Comparison of ENCODE assay signal across 21 cellular contexts in genomic region chr9:35835766-35836165, GRCh38. TPM values are rescaled to one million over a fixed set of nuclear protein-coding genes. Genes with fewer than 3 reads are reported as not detected.
"Had no signal": no experiment of that assay in that cellular context is flagged by ENCODE, and none has a peak within 500 bp of the region (broad histone marks: within the 10 kb centered on the region; RNA-seq: fewer than 3 reads in every experiment).

No MANE protein-coding gene starts in this region.

- H3K9ac ChIP-seq: parathyroid adenoma had no signal

- H3K36me3 ChIP-seq: brain microvascular endothelial cell, esophagus squamous epithelium, left lung, right atrium auricular region, spleen had no signal

- H3K27ac Mint-ChIP-seq: activated B cell treated with CpG ODN at 0.5 μM for 24 hours; activated CD4-positive, alpha-beta T cell treated with anti-CD3 and anti-CD28 coated beads, Interleukin-2, amount 10 ng/mL, durations not matched to agents 7 days and 5 days; activated naive CD4-positive, alpha-beta T cell treated with anti-CD3 and anti-CD28 coated beads, Interleukin-2, amount 50 U/mL, for 24 hours; memory B cell had no signal

- H3K27me3 Mint-ChIP-seq: activated B cell treated with CpG ODN at 0.5 μM for 24 hours; activated CD4-positive, alpha-beta T cell treated with anti-CD3 and anti-CD28 coated beads, Interleukin-2, amount 10 ng/mL, durations not matched to agents 7 days and 5 days; activated naive CD4-positive, alpha-beta T cell treated with anti-CD3 and anti-CD28 coated beads, Interleukin-2, amount 50 U/mL, for 24 hours; memory B cell had no signal

- DNase-seq: activated B cell treated with CpG ODN at 0.5 μM for 24 hours; activated effector memory CD4-positive, alpha-beta T cell treated with Interleukin-2 at 50 U/mL for 16 hours; brain microvascular endothelial cell; esophagus squamous epithelium; foreskin fibroblast; left lung; spleen; stimulated activated CD4-positive, alpha-beta T cell treated with anti-CD3 and anti-CD28 coated beads, Interleukin-2, amount 100 ng/mL, for 24 hours; stimulated activated naive CD4-positive, alpha-beta T cell treated with Interleukin-2 at 50 U/mL for 16 hours; testis had no signal

- H3K27me3 ChIP-seq: brain microvascular endothelial cell, right atrium auricular region, testis had no signal

- H3K36me3 Mint-ChIP-seq: activated naive CD4-positive, alpha-beta T cell treated with anti-CD3 and anti-CD28 coated beads, Interleukin-2, amount 50 U/mL, for 24 hours; memory B cell had no signal

- H3K4me3 ChIP-seq: esophagus squamous epithelium, left lung, right atrium auricular region, spleen, testis had no signal

- FAIRE-seq: islet of Langerhans had no signal

- H3K9me3 Mint-ChIP-seq: activated B cell treated with CpG ODN at 0.5 μM for 24 hours; activated CD4-positive, alpha-beta T cell treated with anti-CD3 and anti-CD28 coated beads, Interleukin-2, amount 10 ng/mL, durations not matched to agents 7 days and 5 days; activated naive CD4-positive, alpha-beta T cell treated with anti-CD3 and anti-CD28 coated beads, Interleukin-2, amount 50 U/mL, for 24 hours; memory B cell had no signal

- H3K9me3 ChIP-seq: esophagus squamous epithelium, left lung, right atrium auricular region, spleen, testis had no signal

- H3K27ac ChIP-seq: brain microvascular endothelial cell, esophagus squamous epithelium, left lung, parathyroid adenoma, right atrium auricular region, testis had no signal

- H3K4me3 Mint-ChIP-seq: activated B cell treated with CpG ODN at 0.5 μM for 24 hours; activated CD4-positive, alpha-beta T cell treated with anti-CD3 and anti-CD28 coated beads, Interleukin-2, amount 10 ng/mL, durations not matched to agents 7 days and 5 days; activated naive CD4-positive, alpha-beta T cell treated with anti-CD3 and anti-CD28 coated beads, Interleukin-2, amount 50 U/mL, for 24 hours; memory B cell had no signal

RNA-seq across cellular contexts. Expression of gene FAM221B, which starts 7.2 kb away (rescaled TPM):
- total RNA-seq: activated B cell treated with CpG ODN at 0.5 μM for 24 hours; activated CD4-positive, alpha-beta T cell treated with anti-CD3 and anti-CD28 coated beads, Interleukin-2, amount 10 ng/mL, durations not matched to agents 7 days and 5 days; activated CD8-positive, alpha-beta memory T cell treated with anti-CD3 and anti-CD28 coated beads for 36 hours; cerebellum; esophagus squamous epithelium; left lung; right atrium auricular region; spleen; T-helper 1 cell treated with Interleukin-12 subunit alpha and Interleukin-12 subunit beta and Interleukin-4 antibody, amounts not matched to agents 30 ng/mL and 1 ng/mL, for 36 hours had no signal
- polyA plus RNA-seq: spleen, urinary bladder had no signal

RNA-seq across cellular contexts. Expression of gene SPAG8, which starts 23.7 kb away (rescaled TPM):
- total RNA-seq: esophagus squamous epithelium had no signal

RNA-seq across cellular contexts. Expression of gene OR13J1, which starts 34.4 kb away (rescaled TPM):
- total RNA-seq: activated B cell treated with CpG ODN at 0.5 μM for 24 hours; activated CD4-positive, alpha-beta T cell treated with anti-CD3 and anti-CD28 coated beads, Interleukin-2, amount 10 ng/mL, durations not matched to agents 7 days and 5 days; activated CD8-positive, alpha-beta memory T cell treated with anti-CD3 and anti-CD28 coated beads for 36 hours; cerebellum; esophagus squamous epithelium; left lung; right atrium auricular region; spleen; T-helper 1 cell treated with Interleukin-12 subunit alpha and Interleukin-12 subunit beta and Interleukin-4 antibody, amounts not matched to agents 30 ng/mL and 1 ng/mL, for 36 hours; testis; urinary bladder had no signal
- polyA plus RNA-seq: neural cell, spleen, urinary bladder had no signal
